8 cellular contexts compared by ENCODE assay signal in the genomic region with DNA sequence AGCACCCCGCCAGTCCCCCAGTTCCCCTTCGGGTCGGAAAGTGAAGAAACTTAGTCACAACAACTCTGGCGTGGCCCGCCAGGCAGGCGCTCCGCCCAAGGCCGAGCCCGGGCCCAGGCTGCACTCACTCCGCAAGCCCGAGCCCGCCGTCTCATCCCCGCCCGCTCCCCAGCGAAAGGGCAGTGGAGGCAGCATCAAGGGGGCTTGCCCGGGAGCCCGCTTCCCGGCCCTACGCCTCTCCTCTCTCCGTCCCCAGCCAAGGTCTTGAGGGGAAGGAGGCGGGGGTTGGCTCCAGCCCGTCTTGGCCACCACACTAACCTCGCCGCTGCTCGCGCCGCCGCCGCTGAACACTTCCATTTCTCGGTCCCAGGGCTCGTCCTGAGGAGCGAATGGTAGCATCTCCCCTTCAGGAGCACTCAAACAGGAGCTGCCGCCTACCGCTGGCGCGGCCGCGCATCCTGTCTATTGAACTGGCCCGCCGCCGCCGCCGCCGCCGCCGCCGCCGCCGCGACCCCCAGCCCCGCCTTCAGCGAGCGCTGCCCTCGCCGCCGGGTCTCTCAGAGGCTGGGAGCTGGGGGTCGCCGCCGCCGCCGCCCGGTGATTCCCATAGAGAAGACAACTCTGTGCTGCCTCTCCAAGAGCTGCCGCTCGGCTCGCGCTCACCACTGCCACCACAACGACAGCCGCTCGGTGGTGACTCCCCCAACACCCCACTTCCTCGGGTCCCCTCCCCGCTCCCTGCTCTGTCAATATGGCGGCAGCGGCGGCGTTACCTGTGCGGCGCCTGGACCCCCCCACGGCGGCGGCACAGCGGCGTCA. TPM values are rescaled to one million over a fixed set of nuclear protein-coding genes. Genes with fewer than 3 reads are reported as not detected.
DNase-seq lines count a peak whose midpoint lies in the region; ATAC-seq and TF ChIP-seq lines count a peak whose summit lies in the region.

Gene RPS6KA6, minus strand, starts transcription at position 699 of the 819 bp plus-strand sequence. Its CDS starts 300 bp downstream, at position 399.

- peaks cover 32% of the 10 kb centered on the region for H3K79me2 ChIP-seq in PC-3 (ENCODE audit: low read length)

- H3K36me3 ChIP-seq in PC-3 (ENCODE audit: low read depth, low read length) (no peaks in the 10 kb centered on the region), thymus (ENCODE audit: control insufficient read depth, insufficient read depth) (no peaks in the 10 kb centered on the region)

- peak within 1 kb of the TSS; percentile 88 for H3K27ac Mint-ChIP-seq in memory B cell

- peaks cover 3% of the 10 kb centered on the region for H3K36me3 Mint-ChIP-seq in memory B cell

- H3K27ac ChIP-seq in PC-3 (ENCODE audit: low read length) (no peak within 1 kb of the TSS), thymus (ENCODE audit: low read depth) (no peak within 1 kb of the TSS)

- H4K20me1 ChIP-seq in PC-3 (ENCODE audit: low read length) = no peaks in the 10 kb centered on the region

- H3K9me2 ChIP-seq in PC-3 (replicated peaks; ENCODE audit: low read length) = no peaks in the 10 kb centered on the region

- H3K4me3 Mint-ChIP-seq in memory B cell = peak within 1 kb of the TSS; percentile 88

- peak within 1 kb of the TSS; percentile 99 for H2AFZ ChIP-seq in PC-3 (ENCODE audit: low read length)

- peaks cover 4% of the 10 kb centered on the region for H3K27me3 Mint-ChIP-seq in memory B cell

- peak within 1 kb of the TSS; percentile 66 for H3K9ac ChIP-seq in PC-3 (ENCODE audit: low read length)

- POLR2A ChIA-PET in PC-3 (lab: Charles Lee; ENCODE audit: unreplicated experiment) = interaction anchor here (0.5 to 0.7 kb wide), 3 partner anchors 68 to 416 kb away, joined by 5 to 6 read pairs (median 5); no protein-coding TSS in a partner anchor

- H3K27me3 ChIP-seq in PC-3 (ENCODE audit: low read length) (no peaks in the 10 kb centered on the region), thymus (ENCODE audit: control insufficient read depth, insufficient read depth) (peaks cover 2% of the 10 kb centered on the region)

- DNase-seq in DMS 273 (lab: John Stamatoyannopoulos, UW; ENCODE audit: unreplicated experiment) (peak; percentile 74), DMS 273 treated with DMSO at 0.1 percent for 48 hours (lab: John Stamatoyannopoulos, UW) (no peak), PC-3 (peak; percentile 16), dermis blood vessel endothelial cell (peak; percentile 25), memory B cell (ENCODE audit: low spot score in 2 of 2) (peak; percentile 29 to 40), T1000 (lab: John Stamatoyannopoulos, UW) (no peak)

- H3K4me1 ChIP-seq in PC-3 (ENCODE audit: insufficient read depth, low read length) = peaks cover 14% of the 10 kb centered on the region; the same call in 1 of the 2 replicates
- H3K4me1 ChIP-seq in thymus (ENCODE audit: control insufficient read depth, insufficient read depth, low read length) = no peaks in the 10 kb centered on the region

- peak; percentile 42 for ATAC-seq in HG02763 (IDR thresholded peaks at IDR 0.05; ENCODE audit: unreplicated experiment)
- ATAC-seq in PC-3 = peak; percentile 62
- ATAC-seq in memory B cell (ENCODE audit: low read depth) = peak; percentile 76

- peaks cover 4% of the 10 kb centered on the region for H3K9me3 Mint-ChIP-seq in memory B cell

- H3F3A ChIP-seq in PC-3 (ENCODE audit: low read length, unreplicated experiment) = no peaks in the 10 kb centered on the region

- CTCF ChIA-PET in PC-3 (lab: Charles Lee) = no interaction called here

- peaks cover 4% of the 10 kb centered on the region for H3K4me1 Mint-ChIP-seq in memory B cell

- intact Hi-C loops in PC-3 (cut with micrococcal nuclease) = loop anchor here (1.0 to 10.0 kb wide), 5 partner anchors 90 to 415 kb away; no protein-coding TSS in a partner anchor

- no peak for TF ChIP-seq CTCF in PC-3 (conservative IDR thresholded peaks at IDR 0.05; ENCODE audit: low read depth, low read length)

- H3K9me3 ChIP-seq in PC-3 (ENCODE audit: low read length) (no peaks in the 10 kb centered on the region), thymus (ENCODE audit: control insufficient read depth) (no peaks in the 10 kb centered on the region)

- no TSS peak for BruUV-seq in PC-3 (replicated peaks; lab: Mats Ljungman, UMichigan)

- H3K4me3 ChIP-seq in PC-3 (ENCODE audit: low read length) (peak within 1 kb of the TSS; percentile 88), thymus (ENCODE audit: low read length) (peak within 1 kb of the TSS; percentile 40)

- WGBS in thymus = 1% methylated on average over 78 of the region's 83 CpGs

- H3K4me2 ChIP-seq in PC-3 (ENCODE audit: low read length) = peak within 1 kb of the TSS; percentile 92

RNA-seq across cellular contexts. Expression of gene RPS6KA6, which starts in this region (rescaled TPM):
- 3.6 and 4.7 TPM in 2 replicates for total RNA-seq in PC-3 (2014; rRNA removed)
- 1.4 TPM in 2 replicates for total RNA-seq in dermis blood vessel endothelial cell
- 1.8 TPM for polyA plus RNA-seq in thymus

Comparison
In these comparisons a context has a peak if more than half of its experiments do, and no peak if none do; other contexts are left out.
1. DNase-seq: peak in DMS 273 (single experiment), PC-3 (single experiment), dermis blood vessel endothelial cell (single experiment) and memory B cell (2 of 2); none in DMS 273 treated with DMSO at 0.1 percent for 48 hours (single experiment) and T1000 (single experiment).
2. Peak in every context shown above with its lines, with median percentiles within 50 percentile points of each other: ATAC-seq.